In the genomic region with DNA sequence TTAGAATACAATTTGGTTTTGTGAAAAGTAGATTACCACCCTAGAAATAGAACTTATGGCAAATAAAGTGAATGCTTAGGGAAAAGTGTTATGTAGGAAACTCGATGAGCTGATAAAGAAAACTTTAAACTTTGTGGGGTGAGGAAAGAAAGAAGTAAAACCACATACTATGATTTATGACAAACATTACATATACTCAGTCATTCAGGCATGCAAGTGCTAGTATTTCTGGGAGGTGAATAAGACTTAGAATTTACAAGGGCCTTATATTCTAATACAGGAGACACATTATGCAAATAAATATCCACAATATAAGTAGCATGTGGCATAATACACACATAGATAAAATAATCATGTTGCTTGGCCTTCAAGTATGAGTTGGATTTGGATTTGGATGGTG, we compare ENCODE assay signal across 18 cellular contexts.
DNase-seq lines count a peak whose midpoint lies in the region; ATAC-seq and TF ChIP-seq lines count a peak whose summit lies in the region.
"Had no signal": no experiment of that assay in that cellular context is flagged by ENCODE, and none has a peak within 500 bp of the region (broad histone marks: within the 10 kb centered on the region; RNA-seq: fewer than 3 reads in every experiment).

No MANE protein-coding gene starts in this region.

- H4K20me1 ChIP-seq in fibroblast of lung (ENCODE audit: control insufficient read depth, extremely low read depth, insufficient read depth, low read length), result no peaks in the 10 kb centered on the region
- H4K20me1 ChIP-seq: BLaER1 treated with 17β-estradiol and CSF1 and Interleukin-3, amounts not matched to agents 10 nM and 100 nM had no signal

- H4K8ac ChIP-seq in mesenchymal stem cell (ENCODE audit: low read length), result no peak overlapping the region

- no peak overlapping the region for H3K9ac ChIP-seq in fibroblast of lung (ENCODE audit: insufficient read depth, low read length)
- H3K9ac ChIP-seq in mesenchymal stem cell (ENCODE audit: low read length), result no peak overlapping the region
- H3K9ac ChIP-seq: BLaER1 treated with 17β-estradiol and CSF1 and Interleukin-3, amounts not matched to agents 10 nM and 100 nM had no signal

- no peak for TF ChIP-seq CTCF in fibroblast of lung (conservative IDR thresholded peaks at IDR 0.05 in 1 of 2, IDR thresholded peaks at IDR 0.05 in 1 of 2; ENCODE audit: low read depth in 1 of 2, low read length in 2 of 2)
- TF ChIP-seq CTCF in GM10248 (IDR thresholded peaks at IDR 0.05; ENCODE audit: control extremely low read depth, extremely low read depth, low read depth, missing control alignments), result no peak

- H2BK15ac ChIP-seq in mesenchymal stem cell (ENCODE audit: low read depth, poor library complexity, severe bottlenecking), result no peak overlapping the region

- ATAC-seq in GM18511 (IDR thresholded peaks at IDR 0.05; ENCODE audit: unreplicated experiment) (no peak), GM18858 (IDR thresholded peaks at IDR 0.05; ENCODE audit: unreplicated experiment) (no peak), HG03565 (IDR thresholded peaks at IDR 0.05; ENCODE audit: unreplicated experiment) (no peak)
- ATAC-seq: CD8-positive, alpha-beta T cell; GM12878 had no signal

- H3K4me2 ChIP-seq in fibroblast of lung (ENCODE audit: extremely low read depth, insufficient read depth, low read length), result no peak overlapping the region
- no peak overlapping the region for H3K4me2 ChIP-seq in mesenchymal stem cell (ENCODE audit: low read length, poor library complexity, severe bottlenecking)
- H3K4me2 ChIP-seq: BLaER1 treated with 17β-estradiol and CSF1 and Interleukin-3, amounts not matched to agents 10 nM and 100 nM had no signal

- H4K91ac ChIP-seq in mesenchymal stem cell (ENCODE audit: low read length), result no peak overlapping the region

- no peaks in the 10 kb centered on the region for H3K79me1 ChIP-seq in mesenchymal stem cell (replicated peaks; ENCODE audit: low read length, poor library complexity, severe bottlenecking)

- no peaks in the 10 kb centered on the region for H3K79me2 ChIP-seq in fibroblast of lung (ENCODE audit: control insufficient read depth, insufficient read depth, low read length)

- no peak overlapping the region for H2BK120ac ChIP-seq in mesenchymal stem cell (ENCODE audit: low read depth, low read length)

- no peak overlapping the region for H2BK12ac ChIP-seq in mesenchymal stem cell (ENCODE audit: low read length in 2 of 2)

- no peak overlapping the region for H2AK5ac ChIP-seq in mesenchymal stem cell (ENCODE audit: low read length, severe bottlenecking)

- H3K36me3 ChIP-seq in fibroblast of lung (ENCODE audit: control insufficient read depth, insufficient read depth, low read length) (no peaks in the 10 kb centered on the region), mesenchymal stem cell (ENCODE audit: control insufficient read depth in 1 of 2, insufficient read depth in 2 of 2, low read depth in 1 of 2, low read length in 2 of 2) (no peaks in the 10 kb centered on the region)
- H3K36me3 ChIP-seq: BLaER1 treated with 17β-estradiol and CSF1 and Interleukin-3, amounts not matched to agents 10 nM and 100 nM had no signal

- no peak overlapping the region for H3K4ac ChIP-seq in mesenchymal stem cell (ENCODE audit: low read depth in 1 of 2, low read length in 2 of 2)

- no CpG with 5 or more reads among the region's 1 CpG for WGBS in mesenchymal stem cell

- no peak overlapping the region for H3K23ac ChIP-seq in mesenchymal stem cell (ENCODE audit: low read length in 2 of 2)

- H3K9me3 ChIP-seq in fibroblast of lung (ENCODE audit: control insufficient read depth, insufficient read depth, low read depth, low read length) (no peaks in the 10 kb centered on the region), mesenchymal stem cell (ENCODE audit: control insufficient read depth, low read length) (no peaks in the 10 kb centered on the region)
- H3K9me3 ChIP-seq: BLaER1 treated with 17β-estradiol and CSF1 and Interleukin-3, amounts not matched to agents 10 nM and 100 nM had no signal

- H3K27me3 ChIP-seq in fibroblast of lung (ENCODE audit: control insufficient read depth, insufficient read depth, low read length), result no peaks in the 10 kb centered on the region
- H3K27me3 ChIP-seq in mesenchymal stem cell (ENCODE audit: control insufficient read depth in 1 of 2, insufficient read depth in 1 of 2, low read length in 2 of 2), result no peaks in the 10 kb centered on the region
- H3K27me3 ChIP-seq: BLaER1 treated with 17β-estradiol and CSF1 and Interleukin-3, amounts not matched to agents 10 nM and 100 nM had no signal

- H3K4me1 ChIP-seq in fibroblast of lung (ENCODE audit: control insufficient read depth, extremely low read depth, insufficient read depth, low read length) (no peaks in the 10 kb centered on the region), mesenchymal stem cell (ENCODE audit: control insufficient read depth, insufficient read depth, low read depth, low read length) (peaks cover 4% of the 10 kb centered on the region)
- H3K4me1 ChIP-seq: BLaER1 treated with 17β-estradiol and CSF1 and Interleukin-3, amounts not matched to agents 10 nM and 100 nM had no signal

- H3K27ac ChIP-seq in fibroblast of lung (ENCODE audit: insufficient read depth, low read length) (no peak overlapping the region), mesenchymal stem cell (ENCODE audit: low read length, poor library complexity, severe bottlenecking) (no peak overlapping the region)
- H3K27ac ChIP-seq: BLaER1 treated with 17β-estradiol and CSF1 and Interleukin-3, amounts not matched to agents 10 nM and 100 nM had no signal

- H3K14ac ChIP-seq in mesenchymal stem cell (ENCODE audit: low read length in 2 of 2), result no peak overlapping the region

- no peak overlapping the region for H2BK5ac ChIP-seq in mesenchymal stem cell (ENCODE audit: low read depth, low read length, poor library complexity, severe bottlenecking)

- H2AFZ ChIP-seq in fibroblast of lung (ENCODE audit: low read length), result no peak overlapping the region
- H2AFZ ChIP-seq in mesenchymal stem cell (ENCODE audit: low read depth, low read length), result no peak overlapping the region

- CTCF ChIA-PET in GM10248 (lab: Yijun Ruan, JAX), result no interaction called here

- H3K4me3 ChIP-seq in fibroblast of lung (replicated peaks in 1 of 4; ENCODE audit: control extremely low read depth in 1 of 4, insufficient read depth in 1 of 4, low read depth in 3 of 4, low read length in 4 of 4) (no peak overlapping the region), mesenchymal stem cell (ENCODE audit: insufficient read depth in 1 of 2, low read depth in 1 of 2, low read length in 2 of 2) (no peak overlapping the region)
- H3K4me3 ChIP-seq: BLaER1 treated with 17β-estradiol and CSF1 and Interleukin-3, amounts not matched to agents 10 nM and 100 nM; GM12878 had no signal

- POLR2A ChIA-PET in GM10248 (lab: Yijun Ruan, JAX), result no interaction called here

- DNase-seq in HCEC 1CT, result peak; percentile 70
- peak; percentile 63 for DNase-seq in amniotic epithelial cell (ENCODE audit: low read depth)
- peak; percentile 41 to 63 for DNase-seq in fibroblast of lung (ENCODE audit: low read depth in 2 of 2)
- DNase-seq in mesenchymal stem cell, result peak; percentile 34
- no peak for DNase-seq in GM10248 (ENCODE audit: extremely low spot score)
- DNase-seq: 8988T; Calu3; CD8-positive, alpha-beta T cell; DMS79 treated with DMSO at 0.1 percent for 48 hours; GF-D8; GOT3; H7; KBM-7 had no signal

- H3K18ac ChIP-seq in mesenchymal stem cell (ENCODE audit: low read depth in 1 of 2, low read length in 2 of 2), result no peak overlapping the region
